Comparison of ENCODE assay signal across 8 cellular contexts in genomic region chr12:93243689-93244513, GRCh38.
DNase-seq lines count a peak whose midpoint lies in the region; ATAC-seq and TF ChIP-seq lines count a peak whose summit lies in the region.

No MANE protein-coding gene starts in this region.

- no peaks in the 10 kb centered on the region for H3K79me2 ChIP-seq in hepatocyte

- H3K27me3 ChIP-seq in hepatocyte (no peaks in the 10 kb centered on the region), thymus (ENCODE audit: control insufficient read depth, insufficient read depth) (no peaks in the 10 kb centered on the region)

- DNase-seq in activated naive CD4-positive, alpha-beta T cell treated with Interleukin-2 at 50 U/mL for 16 hours: no peak
- DNase-seq in HPDE6-E6E7 (ENCODE audit: extremely low spot score) (peak; percentile 70), SW480 (ENCODE audit: low spot score) (peak; percentile 53), hepatocyte (ENCODE audit: low spot score) (peak; percentile 81), SW 1271 (lab: John Stamatoyannopoulos, UW) (no peak)

- H3K4me1 Mint-ChIP-seq in activated naive CD4-positive, alpha-beta T cell treated with anti-CD3 and anti-CD28 coated beads, Interleukin-2, amount 50 U/mL, for 24 hours: peaks cover 35% of the 10 kb centered on the region

- peak overlapping the region; percentile 39 for H3K27ac ChIP-seq in hepatocyte
- peak overlapping the region; percentile 77 for H3K27ac ChIP-seq in thymus (ENCODE audit: low read depth)

- no peaks in the 10 kb centered on the region for H3K9me2 ChIP-seq in hepatocyte (replicated peaks; ENCODE audit: insufficient read depth)

- no peak for ATAC-seq in HG02852 (IDR thresholded peaks at IDR 0.05; ENCODE audit: unreplicated experiment)

- no peaks in the 10 kb centered on the region for H4K20me1 ChIP-seq in hepatocyte (ENCODE audit: insufficient read depth, poor library complexity, severe bottlenecking)

- H3K4me3 Mint-ChIP-seq in activated naive CD4-positive, alpha-beta T cell treated with anti-CD3 and anti-CD28 coated beads, Interleukin-2, amount 50 U/mL, for 24 hours: peak overlapping the region; percentile 47

- no peak overlapping the region for H2AFZ ChIP-seq in hepatocyte

- H3K9me3 ChIP-seq in hepatocyte (ENCODE audit: low read depth) (no peaks in the 10 kb centered on the region), thymus (ENCODE audit: control insufficient read depth) (no peaks in the 10 kb centered on the region)

- peak overlapping the region; percentile 86 for H3K27ac Mint-ChIP-seq in activated naive CD4-positive, alpha-beta T cell treated with anti-CD3 and anti-CD28 coated beads, Interleukin-2, amount 50 U/mL, for 24 hours

- WGBS in hepatocyte (ENCODE audit: low lambda C conversion rate, missing lambda C conversion rate): 36% methylated on average over 4 of the region's 4 CpGs
- WGBS in thymus: 35% methylated on average over 4 of the region's 4 CpGs

- no peaks in the 10 kb centered on the region for H3K9me3 Mint-ChIP-seq in activated naive CD4-positive, alpha-beta T cell treated with anti-CD3 and anti-CD28 coated beads, Interleukin-2, amount 50 U/mL, for 24 hours

- H3K36me3 Mint-ChIP-seq in activated naive CD4-positive, alpha-beta T cell treated with anti-CD3 and anti-CD28 coated beads, Interleukin-2, amount 50 U/mL, for 24 hours: no peaks in the 10 kb centered on the region

- no peak for TF ChIP-seq CTCF in hepatocyte (IDR thresholded peaks at IDR 0.05; ENCODE audit: poor library complexity)

- H3K27me3 Mint-ChIP-seq in activated naive CD4-positive, alpha-beta T cell treated with anti-CD3 and anti-CD28 coated beads, Interleukin-2, amount 50 U/mL, for 24 hours: no peaks in the 10 kb centered on the region

- peaks cover 12% of the 10 kb centered on the region for H3K4me1 ChIP-seq in hepatocyte (ENCODE audit: insufficient read depth)
- peaks cover 22% of the 10 kb centered on the region for H3K4me1 ChIP-seq in thymus (ENCODE audit: control insufficient read depth, insufficient read depth, low read length)

- H3K4me3 ChIP-seq in hepatocyte (no peak overlapping the region), thymus (ENCODE audit: low read length) (no peak overlapping the region)

- H3K36me3 ChIP-seq in hepatocyte (replicated peaks; ENCODE audit: insufficient read depth, low read depth) (no peaks in the 10 kb centered on the region), thymus (ENCODE audit: control insufficient read depth, insufficient read depth) (no peaks in the 10 kb centered on the region)

- H3K4me2 ChIP-seq in hepatocyte: peak overlapping the region; percentile 32

Comparison
In these comparisons a context has a peak if more than half of its experiments do, and no peak if none do; other contexts are left out.
1. DNase-seq: peak in HPDE6-E6E7 (single experiment), SW480 (single experiment) and hepatocyte (single experiment); none in activated naive CD4-positive, alpha-beta T cell treated with Interleukin-2 at 50 U/mL for 16 hours (single experiment) and SW 1271 (0 of 2).